In the genomic region with DNA sequence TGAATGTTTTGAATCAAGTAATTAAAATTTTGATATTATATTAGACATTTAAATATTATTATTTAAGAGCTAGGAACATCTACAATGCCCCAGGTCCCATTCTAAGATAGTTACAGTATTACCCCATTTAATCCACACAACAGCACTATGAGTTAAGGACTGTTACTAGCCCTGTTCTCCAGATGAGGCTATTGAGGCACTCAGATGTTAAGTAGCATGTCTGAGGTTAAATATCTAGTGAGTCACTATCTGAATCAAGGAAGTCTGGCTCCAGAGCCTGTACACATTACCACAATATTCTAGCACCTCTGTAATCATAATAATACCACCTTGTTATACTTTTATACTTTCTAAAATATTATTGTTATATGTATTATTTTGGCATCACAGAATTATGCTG, we compare ENCODE assay signal across 13 cellular contexts.
A peak's percentile ranks its signal among the peaks of the same experiment; 100 is the strongest.
DNase-seq lines count a peak whose midpoint lies in the region; ATAC-seq, FAIRE-seq and TF ChIP-seq lines count a peak whose summit lies in the region.
"Had no signal": no experiment of that assay in that cellular context is flagged by ENCODE, and none has a peak within 500 bp of the region (broad histone marks: within the 10 kb centered on the region; RNA-seq: fewer than 3 reads in every experiment).

No MANE protein-coding gene starts in this region.

- H3K27me3 ChIP-seq in bronchial epithelial cell (ENCODE audit: control insufficient read depth, insufficient read depth, low read length) (no peaks in the 10 kb centered on the region), lung (ENCODE audit: control insufficient read depth, insufficient read depth) (no peaks in the 10 kb centered on the region)
- H3K27me3 ChIP-seq: pancreas had no signal

- peaks cover 0 to 2% of the 10 kb centered on the region in 2 donors for H3K4me1 ChIP-seq in lung (ENCODE audit: control insufficient read depth in 2 of 2, insufficient read depth in 2 of 2, low read length in 2 of 2)

- ATAC-seq in lung (ENCODE audit: insufficient read depth, low FRiP score) (peak; percentile 61), HG02798 (IDR thresholded peaks at IDR 0.05; ENCODE audit: poor library complexity, unreplicated experiment) (no peak), Right ventricle myocardium inferior (no peak)
- ATAC-seq: activated CD4-positive, CD25-positive, alpha-beta regulatory T cell treated with anti-CD3 and anti-CD28 coated beads, Interleukin-2, amount 50 U/mL, for 24 hours; pancreas had no signal

- intact Hi-C loops in Right ventricle myocardium inferior (cut with DNase I): no loop called here

- DNase-seq in AG10803 (ENCODE audit: low read depth): peak; percentile 45
- DNase-seq in LHCN-M2 (ENCODE audit: low read depth): peak; percentile 75
- peak; percentile 80 for DNase-seq in bronchial epithelial cell (ENCODE audit: low read depth)
- DNase-seq in lung (ENCODE audit: low spot score): no peak
- no peak for DNase-seq in effector CD4-positive, alpha-beta T cell
- no peak for DNase-seq in Right ventricle myocardium inferior (ENCODE audit: missing footprints)
- DNase-seq in GM19239 (ENCODE audit: insufficient read length, low spot score): no peak
- DNase-seq: pancreas; stimulated activated CD4-positive, alpha-beta T cell treated with anti-CD3 and anti-CD28 coated beads, Interleukin-15, amount 100 ng/mL, for 24 hours; T-helper 1 cell had no signal

- no peaks in the 10 kb centered on the region for H3K9me3 ChIP-seq in lung (ENCODE audit: control insufficient read depth in 2 of 2, insufficient read depth in 1 of 2, low read length in 1 of 2)
- H3K9me3 ChIP-seq: pancreas had no signal

- H3K36me3 ChIP-seq in bronchial epithelial cell (ENCODE audit: control insufficient read depth, insufficient read depth, low read length) (no peaks in the 10 kb centered on the region), lung (ENCODE audit: control insufficient read depth in 2 of 2, insufficient read depth in 2 of 2, low read length in 2 of 2) (no peaks in the 10 kb centered on the region)
- H3K36me3 ChIP-seq: pancreas had no signal

- no peak overlapping the region for H3K4me3 ChIP-seq in AG10803 (ENCODE audit: low read length)
- no peak overlapping the region for H3K4me3 ChIP-seq in bronchial epithelial cell (ENCODE audit: low read depth, low read length)
- no peak overlapping the region for H3K4me3 ChIP-seq in lung
- H3K4me3 ChIP-seq: pancreas had no signal

- no peak overlapping the region for H3K27ac ChIP-seq in lung (ENCODE audit: low read depth in 1 of 2, low read length in 1 of 2)
- H3K27ac ChIP-seq: pancreas had no signal

- TF ChIP-seq CTCF in AG10803 (conservative IDR thresholded peaks at IDR 0.05; ENCODE audit: low read length) (no peak), bronchial epithelial cell (IDR thresholded peaks at IDR 0.05; ENCODE audit: insufficient read depth, low read length, severe bottlenecking) (no peak), lung (IDR thresholded peaks at IDR 0.05; ENCODE audit: control extremely low read depth, extremely low read depth) (no peak)

- no peak for FAIRE-seq in bronchial epithelial cell (lab: Jason Lieb, UNC)
- no peak for FAIRE-seq in GM19239 (lab: Jason Lieb, UNC)
- FAIRE-seq: HTR-8/SVneo, pancreas had no signal

Comparison
In these comparisons a context has a peak if more than half of its experiments do, and no peak if none do; other contexts are left out.
1. DNase-seq: peak in AG10803 (single experiment), LHCN-M2 (single experiment) and bronchial epithelial cell (single experiment); none in lung (single experiment), effector CD4-positive, alpha-beta T cell (single experiment), Right ventricle myocardium inferior (single experiment) and GM19239 (single experiment).